In genomic region chr12:47085815-47086252, GRCh38 we compare ENCODE assay signal across 9 cellular contexts. TPM values are rescaled to one million over a fixed set of nuclear protein-coding genes. Genes with fewer than 3 reads are reported as not detected.
DNase-seq lines count a peak whose midpoint lies in the region; ATAC-seq, FAIRE-seq and TF ChIP-seq lines count a peak whose summit lies in the region.
"Had no signal": no experiment of that assay in that cellular context is flagged by ENCODE, and none has a peak within 500 bp of the region (broad histone marks: within the 10 kb centered on the region; RNA-seq: fewer than 3 reads in every experiment).

No MANE protein-coding gene starts in this region.

- no peak overlapping the region for H2AK5ac ChIP-seq in mesenchymal stem cell (ENCODE audit: low read length, severe bottlenecking)

- H3K27me3 ChIP-seq in CD4-positive, CD25-positive, alpha-beta regulatory T cell (ENCODE audit: control insufficient read depth, insufficient read depth, low read length): no peaks in the 10 kb centered on the region
- H3K27me3 ChIP-seq in RWPE2 (ENCODE audit: insufficient read depth, poor library complexity, severe bottlenecking) (no peaks in the 10 kb centered on the region), astrocyte (ENCODE audit: insufficient read depth, low read length) (no peaks in the 10 kb centered on the region), mesenchymal stem cell (ENCODE audit: control insufficient read depth in 1 of 2, insufficient read depth in 1 of 2, low read length in 2 of 2) (no peaks in the 10 kb centered on the region)
- H3K27me3 ChIP-seq: upper lobe of left lung had no signal

- peak; percentile 94 for FAIRE-seq in astrocyte (lab: Jason Lieb, UNC)

- ATAC-seq in CD4-positive, CD25-positive, alpha-beta regulatory T cell (ENCODE audit: low read depth in 2 of 2): peak; percentile 92 to 93
- ATAC-seq in RWPE2 (ENCODE audit: low read depth) (peak; percentile 33; the same call in 2 of the 3 replicates), GM19328 (IDR thresholded peaks at IDR 0.05; ENCODE audit: unreplicated experiment) (no peak), GM21529 (IDR thresholded peaks at IDR 0.05; ENCODE audit: unreplicated experiment) (no peak), HG03520 (IDR thresholded peaks at IDR 0.05; ENCODE audit: unreplicated experiment) (no peak)

- DNase-seq in CD4-positive, CD25-positive, alpha-beta regulatory T cell: peak; percentile 18 to 82 (median 42)
- peak; percentile 70 for DNase-seq in HFFc6
- DNase-seq in RWPE2 (ENCODE audit: low spot score): no peak
- DNase-seq in astrocyte (ENCODE audit: low read depth): peak; percentile 81
- peak; percentile 88 for DNase-seq in mesenchymal stem cell

- H3K36me3 Mint-ChIP-seq in CD4-positive, CD25-positive, alpha-beta regulatory T cell: no peaks in the 10 kb centered on the region
- H3K36me3 Mint-ChIP-seq in HFFc6 (ENCODE audit: low read depth) (peaks cover 19% of the 10 kb centered on the region), astrocyte (ENCODE audit: low read depth, unreplicated experiment) (peaks cover 2% of the 10 kb centered on the region)

- H3K79me1 ChIP-seq in mesenchymal stem cell (replicated peaks; ENCODE audit: low read length, poor library complexity, severe bottlenecking): peaks cover 3% of the 10 kb centered on the region

- H3K4me1 Mint-ChIP-seq in CD4-positive, CD25-positive, alpha-beta regulatory T cell: peaks cover 31 to 64% (median 51%) of the 10 kb centered on the region in 4 donors
- H3K4me1 Mint-ChIP-seq in HFFc6 (ENCODE audit: low read depth) (peaks cover 84% of the 10 kb centered on the region), astrocyte (ENCODE audit: low read depth, unreplicated experiment) (peaks cover 78% of the 10 kb centered on the region)

- H3K9me3 Mint-ChIP-seq in CD4-positive, CD25-positive, alpha-beta regulatory T cell: peaks cover 0 to 1% (median 0%) of the 10 kb centered on the region in 7 donors
- H3K9me3 Mint-ChIP-seq in HFFc6 (peaks cover 10% of the 10 kb centered on the region), astrocyte (ENCODE audit: unreplicated experiment) (peaks cover 5% of the 10 kb centered on the region)

- H4K91ac ChIP-seq in mesenchymal stem cell (ENCODE audit: low read length): no peak overlapping the region

- H3K23ac ChIP-seq in mesenchymal stem cell (ENCODE audit: low read length in 2 of 2): no peak overlapping the region

- peak overlapping the region; percentile 19 to 98 (median 68) for H3K4me3 Mint-ChIP-seq in CD4-positive, CD25-positive, alpha-beta regulatory T cell
- H3K4me3 Mint-ChIP-seq in HFFc6: peak overlapping the region; percentile 72
- no peak overlapping the region for H3K4me3 Mint-ChIP-seq in astrocyte (ENCODE audit: unreplicated experiment)

- no peak overlapping the region for H3K4ac ChIP-seq in mesenchymal stem cell (ENCODE audit: low read depth in 1 of 2, low read length in 2 of 2)

- H3K4me1 ChIP-seq in CD4-positive, CD25-positive, alpha-beta regulatory T cell (ENCODE audit: control insufficient read depth, insufficient read depth, low read length, poor library complexity, severe bottlenecking): peaks cover 49% of the 10 kb centered on the region
- H3K4me1 ChIP-seq in RWPE2 (ENCODE audit: insufficient read depth, poor library complexity, severe bottlenecking) (peaks cover 79% of the 10 kb centered on the region), astrocyte (ENCODE audit: insufficient read depth, low read length) (peaks cover 81% of the 10 kb centered on the region), mesenchymal stem cell (ENCODE audit: control insufficient read depth, insufficient read depth, low read depth, low read length) (peaks cover 11% of the 10 kb centered on the region)

- no peaks in the 10 kb centered on the region for H3K27me3 Mint-ChIP-seq in CD4-positive, CD25-positive, alpha-beta regulatory T cell
- H3K27me3 Mint-ChIP-seq in HFFc6 (ENCODE audit: insufficient read depth) (no peaks in the 10 kb centered on the region), astrocyte (ENCODE audit: low read depth, unreplicated experiment) (no peaks in the 10 kb centered on the region)

- WGBS in mesenchymal stem cell: 18% methylated on average over 6 of the region's 6 CpGs

- H3K9me3 ChIP-seq in CD4-positive, CD25-positive, alpha-beta regulatory T cell (ENCODE audit: control insufficient read depth in 2 of 2, low read length in 2 of 2): no peaks in the 10 kb centered on the region
- no peaks in the 10 kb centered on the region for H3K9me3 ChIP-seq in RWPE2 (ENCODE audit: severe bottlenecking)
- no peaks in the 10 kb centered on the region for H3K9me3 ChIP-seq in astrocyte (ENCODE audit: insufficient read depth, low read depth, low read length)
- H3K9me3 ChIP-seq in mesenchymal stem cell (ENCODE audit: control insufficient read depth, low read length): no peaks in the 10 kb centered on the region
- H3K9me3 ChIP-seq: upper lobe of left lung had no signal

- H3K27ac Mint-ChIP-seq in CD4-positive, CD25-positive, alpha-beta regulatory T cell: peak overlapping the region in 2 of 3 donors; percentile 27 to 98
- H3K27ac Mint-ChIP-seq in HFFc6 (peak overlapping the region; percentile 90), astrocyte (ENCODE audit: unreplicated experiment) (peak overlapping the region; percentile 84)

- H3K4me2 ChIP-seq in astrocyte (ENCODE audit: low read length): peak overlapping the region; percentile 56
- no peak overlapping the region for H3K4me2 ChIP-seq in mesenchymal stem cell (ENCODE audit: low read length, poor library complexity, severe bottlenecking)

- TF ChIP-seq CTCF in HFFc6 (IDR thresholded peaks at IDR 0.05) (no peak), RWPE2 (IDR thresholded peaks at IDR 0.05; ENCODE audit: poor library complexity, severe bottlenecking) (no peak), astrocyte (IDR thresholded peaks at IDR 0.05; ENCODE audit: insufficient read depth, low read depth, low read length) (no peak)

- H2BK12ac ChIP-seq in mesenchymal stem cell (ENCODE audit: low read length in 2 of 2): peak overlapping the region in 1 of 2 experiments; percentile 29

- peak overlapping the region; percentile 55 for H3K27ac ChIP-seq in CD4-positive, CD25-positive, alpha-beta regulatory T cell (ENCODE audit: insufficient read depth, low read length, poor library complexity, severe bottlenecking)
- H3K27ac ChIP-seq in RWPE2 (ENCODE audit: poor library complexity, severe bottlenecking): peak overlapping the region; percentile 99
- peak overlapping the region; percentile 84 for H3K27ac ChIP-seq in astrocyte (ENCODE audit: low read depth, low read length)
- H3K27ac ChIP-seq in mesenchymal stem cell (ENCODE audit: low read length, poor library complexity, severe bottlenecking): peak overlapping the region; percentile 74

- H3K79me2 ChIP-seq in astrocyte (ENCODE audit: insufficient read depth, low read length): peaks cover 16% of the 10 kb centered on the region

- H2BK120ac ChIP-seq in mesenchymal stem cell (ENCODE audit: low read depth, low read length): no peak overlapping the region

- H4K8ac ChIP-seq in mesenchymal stem cell (ENCODE audit: low read length): no peak overlapping the region

- no peaks in the 10 kb centered on the region for H3K36me3 ChIP-seq in CD4-positive, CD25-positive, alpha-beta regulatory T cell (ENCODE audit: control insufficient read depth, insufficient read depth, low read length)
- H3K36me3 ChIP-seq in RWPE2 (ENCODE audit: low read depth): no peaks in the 10 kb centered on the region
- no peaks in the 10 kb centered on the region for H3K36me3 ChIP-seq in astrocyte (ENCODE audit: insufficient read depth, low read length)
- H3K36me3 ChIP-seq in mesenchymal stem cell (ENCODE audit: control insufficient read depth in 1 of 2, insufficient read depth in 2 of 2, low read depth in 1 of 2, low read length in 2 of 2): no peaks in the 10 kb centered on the region
- H3K36me3 ChIP-seq: upper lobe of left lung had no signal

- H3K9ac ChIP-seq in astrocyte (ENCODE audit: low read length) (peak overlapping the region; percentile 7), mesenchymal stem cell (ENCODE audit: low read length) (no peak overlapping the region)

- H3K18ac ChIP-seq in mesenchymal stem cell (ENCODE audit: low read depth in 1 of 2, low read length in 2 of 2): no peak overlapping the region

- H3K14ac ChIP-seq in mesenchymal stem cell (ENCODE audit: low read length in 2 of 2): no peak overlapping the region

- no peaks in the 10 kb centered on the region for H4K20me1 ChIP-seq in astrocyte (ENCODE audit: insufficient read depth, low read length)

- peak overlapping the region; percentile 69 for H3K4me3 ChIP-seq in CD4-positive, CD25-positive, alpha-beta regulatory T cell (ENCODE audit: low read depth, low read length)
- H3K4me3 ChIP-seq in RWPE2 (ENCODE audit: severe bottlenecking) (no peak overlapping the region), astrocyte (ENCODE audit: insufficient read depth, low read depth, low read length) (peak overlapping the region; percentile 11), mesenchymal stem cell (ENCODE audit: insufficient read depth in 1 of 2, low read depth in 1 of 2, low read length in 2 of 2) (no peak overlapping the region)
- H3K4me3 ChIP-seq: upper lobe of left lung had no signal

- peak overlapping the region; percentile 77 for H2BK5ac ChIP-seq in mesenchymal stem cell (ENCODE audit: low read depth, low read length, poor library complexity, severe bottlenecking)

- no peak overlapping the region for H2BK15ac ChIP-seq in mesenchymal stem cell (ENCODE audit: low read depth, poor library complexity, severe bottlenecking)

- H2AFZ ChIP-seq in astrocyte (ENCODE audit: low read depth, low read length) (no peak overlapping the region), mesenchymal stem cell (ENCODE audit: low read depth, low read length) (no peak overlapping the region)

RNA-seq across cellular contexts. Expression of gene AMIGO2, which starts 6.1 kb away (rescaled TPM):
- 7.2 TPM for total RNA-seq in CD4-positive, CD25-positive, alpha-beta regulatory T cell
- polyA plus RNA-seq in CD4-positive, CD25-positive, alpha-beta regulatory T cell: 10 to 100 TPM in 3 of 4 donors, 1 to 10 TPM in 1; 9.0 to 12.9 (median 11.7) TPM
- 10 to 100 TPM; 46.6 to 82.4 (median 60.7) TPM for total RNA-seq in HFFc6 (2021; fragmentation: NEBNext Ultra II Directional; extraction: Animal tissue kit (Norgen Biotek cat#: 25700))
- total RNA-seq in astrocyte: 25.2 and 35.4 TPM in 2 replicates
- 13.2 TPM for polyA plus RNA-seq in mesenchymal stem cell (2013, experiment 1 of 2)
- polyA plus RNA-seq in mesenchymal stem cell (2013, experiment 2 of 2): 13.5 TPM

RNA-seq across cellular contexts. Expression of gene PCED1B, which starts 6.4 kb away (rescaled TPM):
- 64.9 TPM for total RNA-seq in CD4-positive, CD25-positive, alpha-beta regulatory T cell
- polyA plus RNA-seq in CD4-positive, CD25-positive, alpha-beta regulatory T cell: 10 to 100 TPM; 56.7 to 74.5 (median 65.0) TPM
- total RNA-seq in HFFc6 (2021; fragmentation: NEBNext Ultra II Directional; extraction: Animal tissue kit (Norgen Biotek cat#: 25700)): 1 to 10 TPM; 3.3 to 5.4 (median 4.9) TPM
- total RNA-seq in astrocyte: 1.8 and 2.4 TPM in 2 replicates
- 3.0 TPM for polyA plus RNA-seq in mesenchymal stem cell (2013, experiment 1 of 2)
- polyA plus RNA-seq in mesenchymal stem cell (2013, experiment 2 of 2): 2.4 TPM

Comparison
In these comparisons a context has a peak if more than half of its experiments do, and no peak if none do; other contexts are left out.
1. ATAC-seq: peak in CD4-positive, CD25-positive, alpha-beta regulatory T cell (2 of 2) and RWPE2 (single experiment); none in GM19328 (single experiment), GM21529 (single experiment) and HG03520 (single experiment).
2. H3K4me3 ChIP-seq: peak in CD4-positive, CD25-positive, alpha-beta regulatory T cell (single experiment) and astrocyte (single experiment); none in RWPE2 (single experiment) and mesenchymal stem cell (0 of 2).
3. RNA of gene PCED1B, which starts 6.4 kb away (total RNA-seq): 64.9 TPM in CD4-positive, CD25-positive, alpha-beta regulatory T cell (single experiment); 3.3 to 5.4 TPM in HFFc6 and 1.8 to 2.4 TPM in astrocyte; every median in the first group is over 10 times any median in the second.
4. Peak in every context shown above with its lines, with median percentiles within 50 percentile points of each other: H3K27ac ChIP-seq and H3K27ac Mint-ChIP-seq.